8 cellular contexts compared by ENCODE assay signal in genomic region chr2:113890253-113891235, GRCh38. TPM values are rescaled to one million over a fixed set of nuclear protein-coding genes. Genes with fewer than 3 reads are reported as not detected.
DNase-seq lines count a peak whose midpoint lies in the region; ATAC-seq and TF ChIP-seq lines count a peak whose summit lies in the region.

No MANE protein-coding gene starts in this region.

- H3K4me3 ChIP-seq in thoracic aorta: peak overlapping the region; percentile 93

- peaks cover 0 to 2% (median 0%) of the 10 kb centered on the region in 3 donors for H3K27me3 Mint-ChIP-seq in CD14-positive monocyte (ENCODE audit: low read depth in 3 of 3)
- H3K27me3 Mint-ChIP-seq in osteocyte (ENCODE audit: unreplicated experiment): no peaks in the 10 kb centered on the region

- intact Hi-C loops in CD14-positive monocyte (cut with micrococcal nuclease): loop anchor here (5.0 to 10.0 kb wide), 3 partner anchors 33 to 136 kb away; partner anchors contain the start of gene SLC35F5 (in 1 of the 2)

- ATAC-seq in GM19324 (IDR thresholded peaks at IDR 0.05; ENCODE audit: low FRiP score, unreplicated experiment): peak; percentile 0
- peak; percentile 25 for ATAC-seq in HG03521 (IDR thresholded peaks at IDR 0.05; ENCODE audit: unreplicated experiment)
- ATAC-seq in thoracic aorta (ENCODE audit: insufficient number of reproducible peaks, low FRiP score, low read depth): peak; percentile 64

- TF ChIP-seq CTCF in CD14-positive monocyte (IDR thresholded peaks at IDR 0.05) (no peak), osteocyte (IDR thresholded peaks at IDR 0.05) (no peak), thoracic aorta (IDR thresholded peaks at IDR 0.05) (no peak)

- DNase-seq in CD14-positive monocyte (ENCODE audit: low spot score): peak; percentile 82
- DNase-seq in SIG-M5 treated with dmso at 0.1 percent for 504 hours (lab: John Stamatoyannopoulos, UW; ENCODE audit: unreplicated experiment): peak; percentile 95
- DNase-seq in activated naive CD4-positive, alpha-beta T cell treated with Interleukin-2 at 50 U/mL for 16 hours: peak; percentile 80
- DNase-seq in globus pallidus (ENCODE audit: low spot score): peak; percentile 72
- DNase-seq in osteocyte (ENCODE audit: extremely low spot score, unreplicated experiment): no peak
- peak; percentile 15 for DNase-seq in thoracic aorta (ENCODE audit: low spot score)

- H3K4me1 Mint-ChIP-seq in CD14-positive monocyte (peaks cover 76% of the 10 kb centered on the region), osteocyte (ENCODE audit: unreplicated experiment) (peaks cover 71% of the 10 kb centered on the region)

- H3K9me3 ChIP-seq in thoracic aorta: no peaks in the 10 kb centered on the region

- H3K27me3 ChIP-seq in thoracic aorta (replicated peaks; ENCODE audit: insufficient read depth): no peaks in the 10 kb centered on the region

- no peaks in the 10 kb centered on the region for H3K36me3 ChIP-seq in thoracic aorta

- H3K27ac Mint-ChIP-seq in CD14-positive monocyte (peak overlapping the region; percentile 96 to 99 (median 99)), osteocyte (ENCODE audit: unreplicated experiment) (peak overlapping the region; percentile 99)

- peak overlapping the region; percentile 99 to 100 for H3K27ac ChIP-seq in thoracic aorta

- peaks cover 21 to 34% of the 10 kb centered on the region in 2 donors for H3K36me3 Mint-ChIP-seq in CD14-positive monocyte
- peaks cover 4% of the 10 kb centered on the region for H3K36me3 Mint-ChIP-seq in osteocyte (ENCODE audit: unreplicated experiment)

- H3K4me3 Mint-ChIP-seq in CD14-positive monocyte (peak overlapping the region; percentile 96), osteocyte (ENCODE audit: unreplicated experiment) (peak overlapping the region; percentile 98)

- H3K9me3 Mint-ChIP-seq in CD14-positive monocyte (peaks cover 0 to 3% (median 0%) of the 10 kb centered on the region in 7 donors), osteocyte (ENCODE audit: unreplicated experiment) (no peaks in the 10 kb centered on the region)

- H3K4me1 ChIP-seq in thoracic aorta (ENCODE audit: control insufficient read depth in 1 of 2, low read depth in 2 of 2): peaks cover 30 to 54% of the 10 kb centered on the region in 2 donors

RNA-seq across cellular contexts. Expression of gene ACTR3, which starts 0.7 kb away (rescaled TPM):
- 100 to 1,000 TPM; 464 to 557 TPM for polyA plus RNA-seq in CD14-positive monocyte
- total RNA-seq in osteocyte: 255 and 265 TPM in 2 replicates
- 100 to 1,000 TPM; 142 to 177 TPM for total RNA-seq in thoracic aorta

Comparison
In these comparisons a context has a peak if more than half of its experiments do, and no peak if none do; other contexts are left out.
1. ATAC-seq: peak in every context shown above with its lines; median percentile 64 in thoracic aorta; 25 in HG03521; 0 in GM19324.